2 cellular contexts compared by ENCODE assay signal in genomic region chr2:157460897-157461296, GRCh38.
TF ChIP-seq lines count a peak whose summit lies in the region.

No MANE protein-coding gene starts in this region.

TF ChIP-seq in HepG2, 621 proteins besides CTCF, POLR2A, EP300 and RAD21:
- TF ChIP-seq ZNF317 (CRISPR knock-in tag; IDR thresholded peaks at IDR 0.05) (no peak), SOX6 (IDR thresholded peaks at IDR 0.05) (no peak), SOX6 (CRISPR knock-in tag; IDR thresholded peaks at IDR 0.05) (0 out of 2 replicates have a peak, but pooled peaks have one; percentile 22)

TF ChIP-seq in K562, 482 proteins besides CTCF, POLR2A, EP300 and RAD21:
- no peak for TF ChIP-seq TCF15 (CRISPR knock-in tag; IDR thresholded peaks at IDR 0.05)
- peak; percentile 37 for TF ChIP-seq CBX8 (IDR thresholded peaks at IDR 0.05; ENCODE audit: borderline replicate concordance, extremely low read depth, low read depth, low read length, poor library complexity, severe bottlenecking)
- TF ChIP-seq RBFOX2 (IDR thresholded peaks at IDR 0.05; ENCODE audit: low read depth, low read length) = no peak
TF ChIP-seq in K562: peak in this region for 1.
